24 cellular contexts compared by ENCODE assay signal in the genomic region with DNA sequence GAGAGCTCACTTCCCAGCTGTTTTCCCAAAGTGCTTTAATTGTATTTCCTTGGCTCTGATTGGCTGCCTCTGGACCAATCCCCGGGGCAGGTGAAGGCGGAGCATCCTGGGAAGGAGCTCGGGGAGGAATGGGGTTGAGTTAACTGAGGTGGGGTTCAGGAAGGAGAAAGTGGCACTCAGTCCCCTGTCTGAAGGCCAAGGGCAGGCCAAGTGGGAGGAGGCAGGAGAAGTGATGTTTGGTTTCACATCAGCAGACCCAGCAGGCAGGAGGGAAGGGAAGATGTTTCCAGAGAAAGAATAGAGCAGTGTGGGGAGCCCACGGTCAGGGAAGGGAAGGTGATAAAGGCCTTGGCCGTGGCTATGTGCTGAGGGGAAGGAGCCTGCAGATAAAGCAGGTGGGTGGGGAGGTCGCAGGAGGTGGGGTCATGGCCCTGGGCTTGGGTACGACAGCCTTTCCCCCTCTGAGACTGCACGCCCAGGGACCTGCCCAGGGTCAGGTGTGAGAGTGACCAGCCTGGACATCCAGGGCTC. TPM values are rescaled to one million over a fixed set of nuclear protein-coding genes. Genes with fewer than 3 reads are reported as not detected.
A peak's percentile ranks its signal among the peaks of the same experiment; 100 is the strongest.
DNase-seq lines count a peak whose midpoint lies in the region; ATAC-seq and TF ChIP-seq lines count a peak whose summit lies in the region.
"Had no signal": no experiment of that assay in that cellular context is flagged by ENCODE, and none has a peak within 500 bp of the region (broad histone marks: within the 10 kb centered on the region; RNA-seq: fewer than 3 reads in every experiment).

No MANE protein-coding gene starts in this region.

- CTCF ChIA-PET in A673 (lab: Charles Lee) = interaction anchor here (0.8 kb wide), 1 partner anchor 8 kb away, joined by 4 read pairs; no protein-coding TSS in a partner anchor
- CTCF ChIA-PET in CD4-positive, alpha-beta memory T cell (lab: Charles Lee; ENCODE audit: partially characterized antibody) = interaction anchor here (7.4 kb wide), 1 partner anchor 9 kb away, joined by 129 read pairs; no protein-coding TSS in a partner anchor
- CTCF ChIA-PET in activated CD8-positive, alpha-beta T cell treated with anti-CD3 and anti-CD28 coated beads, Interleukin-2, amount 10 ng/mL, durations not matched to agents 7 days and 5 days (lab: Charles Lee) = interaction anchor here (7.3 kb wide), 1 partner anchor 9 kb away, joined by 96 read pairs; no protein-coding TSS in a partner anchor
- CTCF ChIA-PET in activated CD4-positive, alpha-beta memory T cell treated with anti-CD3 and anti-CD28 coated beads, Interleukin-2, amount 10 ng/mL, durations not matched to agents 7 days and 5 days (lab: Charles Lee) = interaction anchor here (0.6 to 3.6 kb wide), 3 partner anchors 7 to 309 kb away, joined by 4 to 27 read pairs (median 4); no protein-coding TSS in a partner anchor

- no peaks in the 10 kb centered on the region for H3K36me3 ChIP-seq in A673 (ENCODE audit: insufficient read depth, low read length, poor library complexity, severe bottlenecking)
- no peaks in the 10 kb centered on the region for H3K36me3 ChIP-seq in CD4-positive, alpha-beta memory T cell (ENCODE audit: insufficient read depth, low read length)
- H3K36me3 ChIP-seq: prostate gland, thyroid gland had no signal

- POLR2A ChIA-PET in A673 (lab: Charles Lee; ENCODE audit: low non-redundant PET) = interaction anchor here (0.6 kb wide), 1 partner anchor 215 kb away, joined by 3 read pairs; no protein-coding TSS in a partner anchor
- POLR2A ChIA-PET in CD4-positive, alpha-beta memory T cell (lab: Charles Lee; ENCODE audit: partially characterized antibody) = interaction anchor here (7.6 kb wide), 1 partner anchor 9 kb away, joined by 55 read pairs; no protein-coding TSS in a partner anchor
- POLR2A ChIA-PET in activated CD8-positive, alpha-beta T cell treated with anti-CD3 and anti-CD28 coated beads, Interleukin-2, amount 10 ng/mL, durations not matched to agents 7 days and 5 days (lab: Charles Lee) = no interaction called here
- POLR2A ChIA-PET in activated CD4-positive, alpha-beta memory T cell treated with anti-CD3 and anti-CD28 coated beads, Interleukin-2, amount 10 ng/mL, durations not matched to agents 7 days and 5 days (lab: Charles Lee) = interaction anchor here (2.2 kb wide), 1 partner anchor 10 kb away, joined by 8 read pairs; no protein-coding TSS in a partner anchor

- peaks cover 41 to 83% (median 58%) of the 10 kb centered on the region in 4 donors for H3K4me1 Mint-ChIP-seq in CD4-positive, alpha-beta memory T cell
- peaks cover 70% of the 10 kb centered on the region for H3K4me1 Mint-ChIP-seq in activated CD8-positive, alpha-beta T cell treated with anti-CD3 and anti-CD28 coated beads, Interleukin-2, amount 10 ng/mL, durations not matched to agents 7 days and 5 days (ENCODE audit: low read depth)
- H3K4me1 Mint-ChIP-seq in immature natural killer cell = peaks cover 70 to 71% of the 10 kb centered on the region in 2 donors
- H3K4me1 Mint-ChIP-seq in activated CD4-positive, alpha-beta memory T cell treated with anti-CD3 and anti-CD28 coated beads, Interleukin-2, amount 10 ng/mL, durations not matched to agents 7 days and 5 days = peaks cover 62% of the 10 kb centered on the region

- no peaks in the 10 kb centered on the region for H3K9me3 Mint-ChIP-seq in CD4-positive, alpha-beta memory T cell
- H3K9me3 Mint-ChIP-seq in activated CD8-positive, alpha-beta T cell treated with anti-CD3 and anti-CD28 coated beads, Interleukin-2, amount 10 ng/mL, durations not matched to agents 7 days and 5 days (ENCODE audit: insufficient read depth) = no peaks in the 10 kb centered on the region
- H3K9me3 Mint-ChIP-seq in immature natural killer cell = no peaks in the 10 kb centered on the region
- H3K9me3 Mint-ChIP-seq in activated CD4-positive, alpha-beta memory T cell treated with anti-CD3 and anti-CD28 coated beads, Interleukin-2, amount 10 ng/mL, durations not matched to agents 7 days and 5 days = no peaks in the 10 kb centered on the region

- no peak overlapping the region for H3K27ac ChIP-seq in A673 (ENCODE audit: low read depth, low read length, poor library complexity, severe bottlenecking)
- no peak overlapping the region for H3K27ac ChIP-seq in CD4-positive, alpha-beta memory T cell (ENCODE audit: low read depth, low read length)
- H3K27ac ChIP-seq: epithelial cell of prostate, gastroesophageal sphincter, prostate gland, SJSA1, thyroid gland had no signal

- H3K27me3 Mint-ChIP-seq in CD4-positive, alpha-beta memory T cell = no peaks in the 10 kb centered on the region
- no peaks in the 10 kb centered on the region for H3K27me3 Mint-ChIP-seq in activated CD8-positive, alpha-beta T cell treated with anti-CD3 and anti-CD28 coated beads, Interleukin-2, amount 10 ng/mL, durations not matched to agents 7 days and 5 days (ENCODE audit: low read depth)
- peaks cover 4 to 8% (median 5%) of the 10 kb centered on the region in 3 donors for H3K27me3 Mint-ChIP-seq in immature natural killer cell (ENCODE audit: low read depth in 3 of 3)
- no peaks in the 10 kb centered on the region for H3K27me3 Mint-ChIP-seq in activated CD4-positive, alpha-beta memory T cell treated with anti-CD3 and anti-CD28 coated beads, Interleukin-2, amount 10 ng/mL, durations not matched to agents 7 days and 5 days
- H3K27me3 Mint-ChIP-seq: activated CD4-positive, alpha-beta T cell treated with anti-CD3 and anti-CD28 coated beads for 36 hours; brain had no signal

- BruUV-seq in A673 (replicated peaks; lab: Mats Ljungman, UMichigan) = no TSS peak

- ATAC-seq in activated CD8-positive, alpha-beta T cell treated with anti-CD3 and anti-CD28 coated beads, Interleukin-2, amount 10 ng/mL, durations not matched to agents 7 days and 5 days = no peak
- ATAC-seq in GM18868 (IDR thresholded peaks at IDR 0.05; ENCODE audit: unreplicated experiment) = no peak
- ATAC-seq: activated CD4-positive, alpha-beta T cell treated with anti-CD3 and anti-CD28 coated beads for 36 hours; gastroesophageal sphincter; PC-3 had no signal

- no peak for TF ChIP-seq CTCF in A673 (conservative IDR thresholded peaks at IDR 0.05; ENCODE audit: low read depth, low read length)

- H3K4me3 ChIP-seq in A673 (ENCODE audit: low read depth, low read length, poor library complexity, severe bottlenecking) = no peak overlapping the region
- no peak overlapping the region for H3K4me3 ChIP-seq in CD4-positive, alpha-beta memory T cell (ENCODE audit: low read length in 2 of 2)
- H3K4me3 ChIP-seq: gastroesophageal sphincter, prostate gland, SJSA1, smooth muscle cell, thyroid gland had no signal

- H3K27me3 ChIP-seq in A673 (replicated peaks; ENCODE audit: insufficient read depth, low read depth, low read length, poor library complexity) = no peaks in the 10 kb centered on the region
- H3K27me3 ChIP-seq in CD4-positive, alpha-beta memory T cell (ENCODE audit: insufficient read depth, low read length) = no peaks in the 10 kb centered on the region
- H3K27me3 ChIP-seq: gastroesophageal sphincter, SJSA1, thyroid gland had no signal

- DNase-seq in A673 (ENCODE audit: low spot score) = peak; percentile 31
- no peak for DNase-seq in CD4-positive, alpha-beta memory T cell
- DNase-seq in activated CD8-positive, alpha-beta T cell treated with anti-CD3 and anti-CD28 coated beads, Interleukin-2, amount 10 ng/mL, durations not matched to agents 7 days and 5 days = no peak
- DNase-seq in immature natural killer cell = no peak
- DNase-seq in activated CD4-positive, alpha-beta memory T cell treated with anti-CD3 and anti-CD28 coated beads, Interleukin-2, amount 10 ng/mL, durations not matched to agents 7 days and 5 days = no peak
- DNase-seq in SKM-1 treated with dmso at 0.1 percent for 144 hours (lab: John Stamatoyannopoulos, UW; ENCODE audit: unreplicated experiment) = no peak
- DNase-seq in activated CD4-positive, CD25-positive, alpha-beta regulatory T cell (lab: John Stamatoyannopoulos, UW) = no peak
- DNase-seq: activated CD4-positive, alpha-beta T cell treated with anti-CD3 and anti-CD28 coated beads for 36 hours; activated naive CD4-positive, alpha-beta T cell treated with anti-CD3 and anti-CD28 coated beads, Interleukin-2, amount 50 U/mL, for 16 hours; cortex of kidney; DMS53; HCEC 1CT; NCI-H1436; PC-3; thyroid gland had no signal

- no peaks in the 10 kb centered on the region for H3K9me3 ChIP-seq in A673 (ENCODE audit: low read depth, low read length, poor library complexity, severe bottlenecking)
- no peaks in the 10 kb centered on the region for H3K9me3 ChIP-seq in CD4-positive, alpha-beta memory T cell (ENCODE audit: control insufficient read depth in 1 of 2, low read length in 2 of 2)
- H3K9me3 ChIP-seq: gastroesophageal sphincter, prostate gland, SJSA1, thyroid gland had no signal

- H3K4me3 Mint-ChIP-seq in CD4-positive, alpha-beta memory T cell = no peak overlapping the region
- no peak overlapping the region for H3K4me3 Mint-ChIP-seq in activated CD8-positive, alpha-beta T cell treated with anti-CD3 and anti-CD28 coated beads, Interleukin-2, amount 10 ng/mL, durations not matched to agents 7 days and 5 days
- H3K4me3 Mint-ChIP-seq in immature natural killer cell = peak overlapping the region; percentile 12 to 64 (median 30)
- H3K4me3 Mint-ChIP-seq in activated CD4-positive, alpha-beta memory T cell treated with anti-CD3 and anti-CD28 coated beads, Interleukin-2, amount 10 ng/mL, durations not matched to agents 7 days and 5 days = no peak overlapping the region
- H3K4me3 Mint-ChIP-seq: activated CD4-positive, alpha-beta T cell treated with anti-CD3 and anti-CD28 coated beads for 36 hours had no signal

- peak overlapping the region in 4 of 7 donors; percentile 30 to 79 (median 50) for H3K27ac Mint-ChIP-seq in CD4-positive, alpha-beta memory T cell
- peak overlapping the region; percentile 30 for H3K27ac Mint-ChIP-seq in activated CD8-positive, alpha-beta T cell treated with anti-CD3 and anti-CD28 coated beads, Interleukin-2, amount 10 ng/mL, durations not matched to agents 7 days and 5 days
- H3K27ac Mint-ChIP-seq in immature natural killer cell = peak overlapping the region in 2 of 6 donors; percentile 44 to 53
- no peak overlapping the region for H3K27ac Mint-ChIP-seq in activated CD4-positive, alpha-beta memory T cell treated with anti-CD3 and anti-CD28 coated beads, Interleukin-2, amount 10 ng/mL, durations not matched to agents 7 days and 5 days
- H3K27ac Mint-ChIP-seq: activated CD4-positive, alpha-beta T cell treated with anti-CD3 and anti-CD28 coated beads for 36 hours; brain had no signal

- intact Hi-C loops in A673 (cut with micrococcal nuclease; ENCODE audit: unreplicated experiment) = no loop called here
- intact Hi-C loops in CD4-positive, alpha-beta memory T cell (cut with micrococcal nuclease) = no loop called here

- H3K36me3 Mint-ChIP-seq in CD4-positive, alpha-beta memory T cell = peaks cover 0 to 13% of the 10 kb centered on the region in 2 donors
- H3K36me3 Mint-ChIP-seq in activated CD8-positive, alpha-beta T cell treated with anti-CD3 and anti-CD28 coated beads, Interleukin-2, amount 10 ng/mL, durations not matched to agents 7 days and 5 days (ENCODE audit: low read depth) = peaks cover 20% of the 10 kb centered on the region
- peaks cover 3 to 13% (median 10%) of the 10 kb centered on the region in 3 donors for H3K36me3 Mint-ChIP-seq in immature natural killer cell
- H3K36me3 Mint-ChIP-seq in activated CD4-positive, alpha-beta memory T cell treated with anti-CD3 and anti-CD28 coated beads, Interleukin-2, amount 10 ng/mL, durations not matched to agents 7 days and 5 days (ENCODE audit: low read depth) = peaks cover 17% of the 10 kb centered on the region
- H3K36me3 Mint-ChIP-seq: brain had no signal

- no peaks in the 10 kb centered on the region for H3K4me1 ChIP-seq in A673 (ENCODE audit: insufficient read depth, low read length, poor library complexity, severe bottlenecking)
- H3K4me1 ChIP-seq in CD4-positive, alpha-beta memory T cell (ENCODE audit: insufficient read depth, low read length) = peaks cover 73% of the 10 kb centered on the region

RNA-seq across cellular contexts. Expression of gene TSPAN17, which starts 3.1 kb away (rescaled TPM):
- 23.3 and 27.8 TPM in 2 replicates for total RNA-seq in A673 (2021)
- total RNA-seq in CD4-positive, alpha-beta memory T cell = 10 to 100 TPM; 27.4 to 30.7 TPM
- polyA plus RNA-seq in CD4-positive, alpha-beta memory T cell = 10 to 100 TPM; 16.0 to 26.7 TPM
- total RNA-seq in activated CD8-positive, alpha-beta T cell treated with anti-CD3 and anti-CD28 coated beads, Interleukin-2, amount 10 ng/mL, durations not matched to agents 7 days and 5 days = 10 to 100 TPM; 41.6 to 47.4 TPM
- 10 to 100 TPM; 45.2 to 53.0 (median 49.4) TPM for polyA plus RNA-seq in immature natural killer cell
- 10 to 100 TPM; 33.3 to 33.4 TPM for total RNA-seq in activated CD4-positive, alpha-beta memory T cell treated with anti-CD3 and anti-CD28 coated beads, Interleukin-2, amount 10 ng/mL, durations not matched to agents 7 days and 5 days

RNA-seq across cellular contexts. Expression of gene EIF4E1B, which starts 19.9 kb away (rescaled TPM):
- not detected in 2 replicates for total RNA-seq in A673 (2021)
- not detected for total RNA-seq in CD4-positive, alpha-beta memory T cell
- polyA plus RNA-seq in CD4-positive, alpha-beta memory T cell = not detected
- not detected for total RNA-seq in activated CD8-positive, alpha-beta T cell treated with anti-CD3 and anti-CD28 coated beads, Interleukin-2, amount 10 ng/mL, durations not matched to agents 7 days and 5 days
- not detected for polyA plus RNA-seq in immature natural killer cell
- not detected for total RNA-seq in activated CD4-positive, alpha-beta memory T cell treated with anti-CD3 and anti-CD28 coated beads, Interleukin-2, amount 10 ng/mL, durations not matched to agents 7 days and 5 days
- total RNA-seq: activated CD4-positive, alpha-beta T cell treated with anti-CD3 and anti-CD28 coated beads for 36 hours; gastroesophageal sphincter; HT1080; liver; PC-3; SJSA1; smooth muscle cell; thyroid gland had no signal
- polyA plus RNA-seq: liver, smooth muscle cell had no signal

RNA-seq across cellular contexts. Expression of gene SNCB, which starts 20.1 kb away (rescaled TPM):
- total RNA-seq in A673 (2021) = not detected in 2 replicates
- total RNA-seq in CD4-positive, alpha-beta memory T cell = not detected
- polyA plus RNA-seq in CD4-positive, alpha-beta memory T cell = not detected
- not detected for total RNA-seq in activated CD8-positive, alpha-beta T cell treated with anti-CD3 and anti-CD28 coated beads, Interleukin-2, amount 10 ng/mL, durations not matched to agents 7 days and 5 days
- under 1 TPM in 1 of 3 donors, not detected in 2; 0.26 TPM for polyA plus RNA-seq in immature natural killer cell
- total RNA-seq in activated CD4-positive, alpha-beta memory T cell treated with anti-CD3 and anti-CD28 coated beads, Interleukin-2, amount 10 ng/mL, durations not matched to agents 7 days and 5 days = not detected
- total RNA-seq: gastroesophageal sphincter, liver, prostate gland, SJSA1, thyroid gland had no signal
- polyA plus RNA-seq: liver had no signal

RNA-seq across cellular contexts. Expression of gene GPRIN1, which starts 40.5 kb away (rescaled TPM):
- total RNA-seq in A673 (2021) = 16.7 and 18.9 TPM in 2 replicates
- under 1 TPM; 0.41 to 0.44 TPM for total RNA-seq in CD4-positive, alpha-beta memory T cell
- polyA plus RNA-seq in CD4-positive, alpha-beta memory T cell = under 1 TPM in 1 of 2 donors, not detected in 1; 0.37 TPM
- 1 to 10 TPM; 1.9 to 2.5 TPM for total RNA-seq in activated CD8-positive, alpha-beta T cell treated with anti-CD3 and anti-CD28 coated beads, Interleukin-2, amount 10 ng/mL, durations not matched to agents 7 days and 5 days
- under 1 TPM; 0.34 to 0.63 (median 0.46) TPM for polyA plus RNA-seq in immature natural killer cell
- total RNA-seq in activated CD4-positive, alpha-beta memory T cell treated with anti-CD3 and anti-CD28 coated beads, Interleukin-2, amount 10 ng/mL, durations not matched to agents 7 days and 5 days = 1 to 10 TPM; 3.7 to 4.2 TPM

Comparison
In these comparisons a context has a peak if more than half of its experiments do, and no peak if none do; other contexts are left out.
1. H3K4me3 Mint-ChIP-seq: peak in immature natural killer cell (5 of 5); none in CD4-positive, alpha-beta memory T cell (0 of 8), activated CD8-positive, alpha-beta T cell treated with anti-CD3 and anti-CD28 coated beads, Interleukin-2, amount 10 ng/mL, durations not matched to agents 7 days and 5 days (single experiment) and activated CD4-positive, alpha-beta memory T cell treated with anti-CD3 and anti-CD28 coated beads, Interleukin-2, amount 10 ng/mL, durations not matched to agents 7 days and 5 days (single experiment).